4 cellular contexts compared by ENCODE assay signal in genomic region chr19:13598098-13598497, GRCh38.
"Had no signal": no experiment of that assay in that cellular context is flagged by ENCODE, and none has a peak within 500 bp of the region (broad histone marks: within the 10 kb centered on the region; RNA-seq: fewer than 3 reads in every experiment).

No MANE protein-coding gene starts in this region.

- FAIRE-seq: TTC549 had no signal

- H3K27me3 ChIP-seq: breast epithelium had no signal

- H3K4me3 ChIP-seq: breast epithelium had no signal

- DNase-seq: NCI-H187, SIG-M5 had no signal

- H3K9me3 ChIP-seq: breast epithelium had no signal

- H3K36me3 ChIP-seq: breast epithelium had no signal

- H3K27ac ChIP-seq: breast epithelium had no signal

- H3K4me1 ChIP-seq: breast epithelium had no signal
